Comparison of ENCODE assay signal across 22 cellular contexts in the genomic region with DNA sequence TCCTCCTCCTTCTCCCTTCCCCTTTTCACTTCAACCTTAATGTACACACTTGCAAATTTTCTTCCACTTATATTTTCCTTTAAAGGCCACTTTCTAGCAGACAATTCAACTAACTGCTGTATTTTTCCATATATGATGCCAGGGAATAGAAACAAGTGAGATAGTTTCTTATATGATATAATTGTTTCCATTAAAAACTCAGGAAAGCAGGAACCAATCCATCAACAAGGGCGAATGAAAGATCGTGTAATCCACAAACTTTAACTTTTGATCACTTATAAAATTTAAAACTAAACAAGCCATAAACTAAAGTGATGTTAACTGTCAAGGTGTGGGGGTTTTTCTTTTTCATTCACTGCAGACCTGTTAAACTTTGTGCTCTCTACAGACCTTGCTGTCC.
"Had no signal": no experiment of that assay in that cellular context is flagged by ENCODE, and none has a peak within 500 bp of the region (broad histone marks: within the 10 kb centered on the region; RNA-seq: fewer than 3 reads in every experiment).

No MANE protein-coding gene starts in this region.

- H3K4me3 ChIP-seq: dorsolateral prefrontal cortex, left lung, lower lobe of right lung, right lobe of liver, tibial nerve had no signal

- H3K4me3 Mint-ChIP-seq: activated CD4-positive, alpha-beta T cell treated with anti-CD3 and anti-CD28 coated beads, Interleukin-2, amount 10 ng/mL, durations not matched to agents 7 days and 5 days; activated naive CD4-positive, alpha-beta T cell treated with anti-CD3 and anti-CD28 coated beads for 36 hours; activated T-helper 1 cell treated with anti-CD3 and anti-CD28 coated beads, Interleukin-12 subunit alpha, Interleukin-12 subunit beta, Interleukin-2, Interleukin-4 antibody, amounts not matched to agents 30 ng/mL and 10 ng/mL and 1 ng/mL, durations not matched to agents 14 hours and 24 hours and 36 hours; natural killer cell treated with Interleukin-12 subunit alpha and Interleukin-12 subunit beta and Interleukin-15 and Interleukin-18, amount 100 ng/mL, for 72 hours had no signal

- H3K27me3 Mint-ChIP-seq: activated CD4-positive, alpha-beta T cell treated with anti-CD3 and anti-CD28 coated beads, Interleukin-2, amount 10 ng/mL, durations not matched to agents 7 days and 5 days; natural killer cell treated with Interleukin-12 subunit alpha and Interleukin-12 subunit beta and Interleukin-15 and Interleukin-18, amount 100 ng/mL, for 72 hours had no signal

- H3K27me3 ChIP-seq: dorsolateral prefrontal cortex, left lung, right lobe of liver, tibial nerve had no signal

- H3K9me3 ChIP-seq: left lung, lower lobe of right lung, right lobe of liver, tibial nerve had no signal

- H3K36me3 ChIP-seq: left lung, lower lobe of right lung, right lobe of liver, tibial nerve, WERI-Rb-1 had no signal

- ATAC-seq: left lung; lower lobe of right lung; natural killer cell treated with Interleukin-12 subunit alpha and Interleukin-12 subunit beta and Interleukin-15 and Interleukin-18, amount 100 ng/mL, for 72 hours; right lobe of liver had no signal

- H3K27ac ChIP-seq: dorsolateral prefrontal cortex, left lung, lower lobe of right lung, right lobe of liver, tibial nerve, WERI-Rb-1 had no signal

- DNase-seq: activated CD4-positive, alpha-beta T cell treated with anti-CD3 and anti-CD28 coated beads, Interleukin-2, amount 10 ng/mL, durations not matched to agents 7 days and 5 days; activated CD4-positive, CD25-positive, alpha-beta regulatory T cell treated with anti-CD3 and anti-CD28 coated beads, Interleukin-2, amount 50 U/mL, for 72 hours; activated effector memory CD4-positive, alpha-beta T cell treated with anti-CD3 and anti-CD28 coated beads, Interleukin-2, amount 50 U/mL, for 16 hours; activated naive CD4-positive, alpha-beta T cell treated with anti-CD3 and anti-CD28 coated beads for 36 hours; activated T-cell treated with anti-CD3 and anti-CD28 coated beads for 4 hours; anterior cingulate cortex; dorsolateral prefrontal cortex; effector memory CD4-positive, alpha-beta T cell; left lung; lower lobe of right lung; mesenchymal stem cell; right lobe of liver; stimulated activated CD4-positive, alpha-beta T cell treated with anti-CD3 and anti-CD28 coated beads, Interleukin-2, amount 100 ng/mL, for 48 hours; stimulated activated naive CD4-positive, alpha-beta T cell treated with Interleukin-2 at 50 U/mL for 16 hours; T-helper 1 cell; WERI-Rb-1 had no signal

- H3K4me1 ChIP-seq: right lobe of liver had no signal

- H3K27ac Mint-ChIP-seq: activated CD4-positive, alpha-beta T cell treated with anti-CD3 and anti-CD28 coated beads, Interleukin-2, amount 10 ng/mL, durations not matched to agents 7 days and 5 days; activated naive CD4-positive, alpha-beta T cell treated with anti-CD3 and anti-CD28 coated beads for 36 hours; activated T-helper 1 cell treated with anti-CD3 and anti-CD28 coated beads, Interleukin-12 subunit alpha, Interleukin-12 subunit beta, Interleukin-2, Interleukin-4 antibody, amounts not matched to agents 30 ng/mL and 10 ng/mL and 1 ng/mL, durations not matched to agents 14 hours and 24 hours and 36 hours had no signal

- FAIRE-seq: colon, frontal cortex, TTC549 had no signal
